ENCODE assay signal across 16 cellular contexts in the genomic region with DNA sequence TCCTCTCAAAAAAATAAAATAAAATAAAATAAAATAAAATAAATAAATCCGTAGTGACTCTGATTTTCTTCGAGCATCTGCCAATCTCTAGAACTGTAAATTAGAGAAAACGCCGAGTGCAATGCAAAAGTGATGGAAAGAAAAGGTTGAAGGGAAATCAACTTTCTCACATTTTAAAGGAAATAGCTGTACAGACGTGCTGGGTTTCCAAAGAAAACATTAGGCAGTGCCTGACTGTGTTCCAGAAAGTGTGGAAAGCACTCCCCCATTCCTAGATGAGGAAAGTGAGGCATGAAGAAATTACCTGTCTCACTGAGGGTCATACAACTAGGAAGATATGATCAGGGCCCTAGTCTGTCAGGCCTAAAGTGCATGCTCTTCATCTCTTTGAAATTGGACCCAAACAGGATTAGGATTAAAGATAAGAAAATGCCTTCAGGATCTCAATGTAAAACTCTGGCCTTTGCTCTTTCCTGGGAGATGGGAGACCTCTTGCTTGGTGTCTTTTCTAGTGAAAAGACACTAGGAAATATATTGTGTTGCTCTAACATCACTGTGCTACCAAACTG. TPM values are rescaled to one million over a fixed set of nuclear protein-coding genes. Genes with fewer than 3 reads are reported as not detected.
DNase-seq lines count a peak whose midpoint lies in the region; ATAC-seq, FAIRE-seq and TF ChIP-seq lines count a peak whose summit lies in the region.
"Had no signal": no experiment of that assay in that cellular context is flagged by ENCODE, and none has a peak within 500 bp of the region (broad histone marks: within the 10 kb centered on the region; RNA-seq: fewer than 3 reads in every experiment).

No MANE protein-coding gene starts in this region.

- H3K27ac ChIP-seq in astrocyte (ENCODE audit: low read depth, low read length): no peak overlapping the region
- peak overlapping the region; percentile 99 for H3K27ac ChIP-seq in lower lobe of right lung
- H3K27ac ChIP-seq in thoracic aorta: peak overlapping the region; percentile 97

- no peak overlapping the region for H3K9ac ChIP-seq in astrocyte (ENCODE audit: low read length)

- FAIRE-seq in astrocyte (lab: Jason Lieb, UNC): no peak

- ATAC-seq in lower lobe of right lung (no peak), thoracic aorta (ENCODE audit: insufficient number of reproducible peaks, low FRiP score, low read depth) (no peak), GM19452 (IDR thresholded peaks at IDR 0.05; ENCODE audit: unreplicated experiment) (no peak)
- ATAC-seq: activated CD8-positive, alpha-beta memory T cell treated with anti-CD3 and anti-CD28 coated beads, Interleukin-2, amount 10 ng/mL, durations not matched to agents 7 days and 5 days; stimulated activated memory B cell treated with anti-CD40 and anti-IgM and Interleukin-4, amounts not matched to agents 10 μg/mL and 1 μg/mL and 100 μg/mL, for 72 hours had no signal

- H3K4me3 Mint-ChIP-seq in HFFc6: peak overlapping the region; percentile 49
- H3K4me3 Mint-ChIP-seq in astrocyte (ENCODE audit: unreplicated experiment): no peak overlapping the region
- H3K4me3 Mint-ChIP-seq: activated CD8-positive, alpha-beta memory T cell treated with anti-CD3 and anti-CD28 coated beads, Interleukin-2, amount 10 ng/mL, durations not matched to agents 7 days and 5 days; IgD-negative memory B cell; stimulated activated memory B cell treated with anti-CD40 and anti-IgM and Interleukin-4, amounts not matched to agents 10 μg/mL and 1 μg/mL and 100 μg/mL, for 72 hours had no signal

- intact Hi-C loops in lower lobe of right lung (cut with DNase I): no loop called here

- in situ Hi-C loops in HAP-1 (cut with MboI; ENCODE audit: low sequenced_read_pairs): no loop called here

- H3K79me2 ChIP-seq in astrocyte (ENCODE audit: insufficient read depth, low read length): peaks cover 32% of the 10 kb centered on the region

- H3K36me3 Mint-ChIP-seq in HFFc6 (ENCODE audit: low read depth) (peaks cover 17% of the 10 kb centered on the region), astrocyte (ENCODE audit: low read depth, unreplicated experiment) (peaks cover 4% of the 10 kb centered on the region)
- H3K36me3 Mint-ChIP-seq: activated CD8-positive, alpha-beta memory T cell treated with anti-CD3 and anti-CD28 coated beads, Interleukin-2, amount 10 ng/mL, durations not matched to agents 7 days and 5 days; IgD-negative memory B cell; stimulated activated memory B cell treated with anti-CD40 and anti-IgM and Interleukin-4, amounts not matched to agents 10 μg/mL and 1 μg/mL and 100 μg/mL, for 72 hours had no signal

- H3K9me3 Mint-ChIP-seq in HFFc6 (no peaks in the 10 kb centered on the region), astrocyte (ENCODE audit: unreplicated experiment) (no peaks in the 10 kb centered on the region)
- H3K9me3 Mint-ChIP-seq: IgD-negative memory B cell; stimulated activated memory B cell treated with anti-CD40 and anti-IgM and Interleukin-4, amounts not matched to agents 10 μg/mL and 1 μg/mL and 100 μg/mL, for 72 hours had no signal

- TF ChIP-seq CTCF in HFFc6 (IDR thresholded peaks at IDR 0.05): no peak
- TF ChIP-seq CTCF in astrocyte (IDR thresholded peaks at IDR 0.05; ENCODE audit: insufficient read depth, low read depth, low read length): no peak
- no peak for TF ChIP-seq CTCF in lower lobe of right lung (IDR thresholded peaks at IDR 0.05)
- TF ChIP-seq CTCF in thoracic aorta (IDR thresholded peaks at IDR 0.05): no peak

- peaks cover 33% of the 10 kb centered on the region for H3K4me1 ChIP-seq in astrocyte (ENCODE audit: insufficient read depth, low read length)
- peaks cover 28% of the 10 kb centered on the region for H3K4me1 ChIP-seq in lower lobe of right lung
- H3K4me1 ChIP-seq in thoracic aorta (ENCODE audit: control insufficient read depth in 1 of 2, low read depth in 2 of 2): peaks cover 6 to 32% of the 10 kb centered on the region in 2 donors
- H3K4me1 ChIP-seq in HAP-1: peaks cover 25% of the 10 kb centered on the region

- no peak overlapping the region for H2AFZ ChIP-seq in astrocyte (ENCODE audit: low read depth, low read length)

- H3K4me2 ChIP-seq in astrocyte (ENCODE audit: low read length): no peak overlapping the region

- H3K36me3 ChIP-seq in astrocyte (ENCODE audit: insufficient read depth, low read length) (no peaks in the 10 kb centered on the region), lower lobe of right lung (no peaks in the 10 kb centered on the region), thoracic aorta (no peaks in the 10 kb centered on the region), HAP-1 (replicated peaks) (peaks cover 3% of the 10 kb centered on the region; the same call in 1 of the 2 replicates)

- H3K4me1 Mint-ChIP-seq in HFFc6 (ENCODE audit: low read depth) (peaks cover 55% of the 10 kb centered on the region), astrocyte (ENCODE audit: low read depth, unreplicated experiment) (peaks cover 26% of the 10 kb centered on the region)
- H3K4me1 Mint-ChIP-seq: stimulated activated memory B cell treated with anti-CD40 and anti-IgM and Interleukin-4, amounts not matched to agents 10 μg/mL and 1 μg/mL and 100 μg/mL, for 72 hours had no signal

- H3K4me3 ChIP-seq in astrocyte (ENCODE audit: insufficient read depth, low read depth, low read length) (no peak overlapping the region), lower lobe of right lung (no peak overlapping the region), thoracic aorta (no peak overlapping the region), HAP-1 (no peak overlapping the region)

- peak overlapping the region; percentile 64 for H3K27ac Mint-ChIP-seq in HFFc6
- peak overlapping the region; percentile 79 for H3K27ac Mint-ChIP-seq in astrocyte (ENCODE audit: unreplicated experiment)
- H3K27ac Mint-ChIP-seq: activated CD8-positive, alpha-beta memory T cell treated with anti-CD3 and anti-CD28 coated beads, Interleukin-2, amount 10 ng/mL, durations not matched to agents 7 days and 5 days; stimulated activated memory B cell treated with anti-CD40 and anti-IgM and Interleukin-4, amounts not matched to agents 10 μg/mL and 1 μg/mL and 100 μg/mL, for 72 hours had no signal

- H3K9me3 ChIP-seq in astrocyte (ENCODE audit: insufficient read depth, low read depth, low read length) (no peaks in the 10 kb centered on the region), lower lobe of right lung (no peaks in the 10 kb centered on the region), thoracic aorta (no peaks in the 10 kb centered on the region), HAP-1 (no peaks in the 10 kb centered on the region)

- peaks cover 24% of the 10 kb centered on the region for H4K20me1 ChIP-seq in astrocyte (ENCODE audit: insufficient read depth, low read length)

- H3K27me3 ChIP-seq in astrocyte (ENCODE audit: insufficient read depth, low read length) (no peaks in the 10 kb centered on the region), lower lobe of right lung (ENCODE audit: low read depth) (no peaks in the 10 kb centered on the region), thoracic aorta (replicated peaks; ENCODE audit: insufficient read depth) (no peaks in the 10 kb centered on the region), HAP-1 (ENCODE audit: low read depth) (no peaks in the 10 kb centered on the region)

- DNase-seq in HFFc6 (no peak), astrocyte (ENCODE audit: low read depth) (no peak), lower lobe of right lung (no peak), thoracic aorta (ENCODE audit: low spot score) (no peak), HAP-1 (ENCODE audit: low spot score in 2 of 2) (no peak), middle frontal gyrus (ENCODE audit: extremely low spot score, low spot score) (no peak)
- no peak for DNase-seq in activated CD4-positive, alpha-beta T cell treated with anti-CD3 and anti-CD28 coated beads, Interleukin-2, amount 50 U/mL, for 4 hours
- DNase-seq: activated CD8-positive, alpha-beta memory T cell treated with anti-CD3 and anti-CD28 coated beads, Interleukin-2, amount 10 ng/mL, durations not matched to agents 7 days and 5 days; activated gamma-delta T cell treated with Interleukin-2 at 50 U/mL for 16 hours; effector CD4-positive, alpha-beta T cell; NCI-H2029 treated with DMSO at 0.1 percent for 48 hours; occipital lobe; T-helper 1 cell had no signal

- H3K27me3 Mint-ChIP-seq in HFFc6 (ENCODE audit: insufficient read depth) (no peaks in the 10 kb centered on the region; the same call in 1 of the 2 replicates), astrocyte (ENCODE audit: low read depth, unreplicated experiment) (no peaks in the 10 kb centered on the region)

RNA-seq across cellular contexts. Expression of gene PTPN14, which starts 1.8 kb away (rescaled TPM):
- total RNA-seq in HFFc6 (2021; fragmentation: NEBNext Ultra II Directional; extraction: Animal tissue kit (Norgen Biotek cat#: 25700)): 100 to 1,000 TPM in 4 of 6 experiments, 10 to 100 TPM in 2; 93.6 to 140 (median 106) TPM
- total RNA-seq in astrocyte (154 and 177 TPM in 2 replicates), lower lobe of right lung (34.1 TPM), thoracic aorta (10 to 100 TPM; 33.3 to 63.8 TPM)

RNA-seq across cellular contexts. Expression of gene CENPF, which starts 49.8 kb away (rescaled TPM):
- 10 to 100 TPM; 36.8 to 79.2 (median 76.6) TPM for total RNA-seq in HFFc6 (2021; fragmentation: NEBNext Ultra II Directional; extraction: Animal tissue kit (Norgen Biotek cat#: 25700))
- total RNA-seq in astrocyte: 12.3 and 22.9 TPM in 2 replicates
- total RNA-seq in lower lobe of right lung: 2.5 TPM
- total RNA-seq in thoracic aorta: 1 to 10 TPM in 1 of 2 donors, under 1 TPM in 1; under 0.01 to 1.8 TPM
